Comparison of ENCODE assay signal across 18 cellular contexts in the genomic region with DNA sequence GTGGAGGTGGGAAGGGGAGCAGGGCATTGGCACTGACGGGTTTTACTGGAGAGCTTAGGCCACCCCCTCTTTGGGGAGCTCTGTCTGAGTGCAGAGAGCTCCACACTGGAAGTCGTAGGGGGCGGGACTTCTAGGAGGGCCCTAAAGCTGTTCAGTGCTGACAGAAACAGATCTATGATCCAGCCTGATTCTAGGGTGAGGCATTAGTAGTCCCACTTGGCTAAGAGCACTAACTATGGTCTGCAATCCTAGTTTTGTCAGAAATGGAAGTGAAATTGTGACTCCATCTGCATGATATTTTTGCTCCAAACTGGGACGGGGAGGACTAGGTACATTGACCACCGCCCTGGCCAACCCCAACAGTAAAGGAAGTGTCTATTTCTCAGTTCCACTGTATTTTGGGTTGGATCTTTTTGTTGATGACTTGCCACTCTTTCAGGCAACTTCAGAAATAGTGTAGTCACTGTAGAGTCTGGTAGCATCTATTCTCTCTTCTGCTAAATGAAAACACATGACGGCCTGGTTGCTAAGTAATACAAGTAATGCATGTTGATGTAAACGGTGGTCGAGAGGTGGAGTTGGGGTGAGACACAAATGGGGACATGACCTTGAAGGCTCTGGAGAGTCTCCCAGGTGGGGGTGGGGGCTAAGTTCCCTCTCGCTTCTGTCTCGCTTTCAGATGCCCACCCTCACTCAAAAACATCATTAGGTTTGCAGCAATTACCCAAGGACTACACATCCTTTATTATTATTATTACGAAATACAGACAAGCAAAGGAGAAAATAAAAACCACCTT.
"Had no signal": no experiment of that assay in that cellular context is flagged by ENCODE, and none has a peak within 500 bp of the region (broad histone marks: within the 10 kb centered on the region; RNA-seq: fewer than 3 reads in every experiment).

No MANE protein-coding gene starts in this region.

- ATAC-seq: activated CD4-positive, CD25-positive, alpha-beta regulatory T cell treated with anti-CD3 and anti-CD28 coated beads, Interleukin-2, amount 50 U/mL, for 24 hours; activated naive CD8-positive, alpha-beta T cell treated with anti-CD3 and anti-CD28 coated beads, Interleukin-2, amount 50 U/mL, for 24 hours; activated T-helper 17 cell treated with anti-CD3 and anti-CD28 coated beads, Interleukin-2, amount 50 U/mL, for 72 hours; effector memory CD8-positive, alpha-beta T cell; natural killer cell; stimulated activated memory B cell treated with anti-CD40 and anti-IgM and Interleukin-4, amounts not matched to agents 10 μg/mL and 1 μg/mL and 100 μg/mL, for 72 hours had no signal

- H3K36me3 Mint-ChIP-seq: natural killer cell; stimulated activated memory B cell treated with anti-CD40 and anti-IgM and Interleukin-4, amounts not matched to agents 10 μg/mL and 1 μg/mL and 100 μg/mL, for 72 hours had no signal

- H3K4me1 ChIP-seq: thyroid gland had no signal

- H3K27me3 Mint-ChIP-seq: progenitor cell of endocrine pancreas had no signal

- H3K4me3 ChIP-seq: left ventricle myocardium inferior, right atrium auricular region, thyroid gland, vagina had no signal

- DNase-seq: activated naive CD4-positive, alpha-beta T cell treated with anti-CD3 and anti-CD28 coated beads for 36 hours; activated naive CD8-positive, alpha-beta T cell treated with anti-CD3 and anti-CD28 coated beads, Interleukin-2, amount 50 U/mL, for 24 hours; aorta; effector memory CD8-positive, alpha-beta T cell; foreskin fibroblast; left ventricle myocardium inferior; natural killer cell; nucleus accumbens; stimulated activated CD4-positive, alpha-beta T cell treated with anti-CD3 and anti-CD28 coated beads, Interleukin-2, amount 100 ng/mL, for 48 hours; thyroid gland had no signal

- H3K9me3 Mint-ChIP-seq: activated naive CD4-positive, alpha-beta T cell treated with anti-CD3 and anti-CD28 coated beads for 36 hours; activated naive CD8-positive, alpha-beta T cell treated with anti-CD3 and anti-CD28 coated beads, Interleukin-2, amount 50 U/mL, for 24 hours; activated T-helper 17 cell treated with anti-CD3 and anti-CD28 coated beads, Interleukin-2, amount 50 U/mL, for 72 hours; dendritic cell treated with granulocyte-macrophage colony-stimulating factor and Interleukin-4, amounts not matched to agents 40 ng/mL and 50 ng/mL, for 4 days; natural killer cell had no signal

- H3K4me1 Mint-ChIP-seq: activated naive CD8-positive, alpha-beta T cell treated with anti-CD3 and anti-CD28 coated beads, Interleukin-2, amount 50 U/mL, for 24 hours; activated T-helper 17 cell treated with anti-CD3 and anti-CD28 coated beads, Interleukin-2, amount 50 U/mL, for 72 hours; natural killer cell; stimulated activated memory B cell treated with anti-CD40 and anti-IgM and Interleukin-4, amounts not matched to agents 10 μg/mL and 1 μg/mL and 100 μg/mL, for 72 hours had no signal

- H3K9me3 ChIP-seq: thyroid gland, vagina had no signal

- H3K36me3 ChIP-seq: left ventricle myocardium inferior, right atrium auricular region, thyroid gland, vagina had no signal

- H3K27me3 ChIP-seq: right atrium auricular region, thyroid gland, vagina had no signal

- H3K27ac ChIP-seq: left ventricle myocardium inferior, right atrium auricular region, thyroid gland, vagina had no signal

- H3K4me3 Mint-ChIP-seq: activated naive CD4-positive, alpha-beta T cell treated with anti-CD3 and anti-CD28 coated beads for 36 hours; activated naive CD8-positive, alpha-beta T cell treated with anti-CD3 and anti-CD28 coated beads, Interleukin-2, amount 50 U/mL, for 24 hours; activated T-helper 17 cell treated with anti-CD3 and anti-CD28 coated beads, Interleukin-2, amount 50 U/mL, for 72 hours; dendritic cell treated with granulocyte-macrophage colony-stimulating factor and Interleukin-4, amounts not matched to agents 40 ng/mL and 50 ng/mL, for 4 days; effector memory CD8-positive, alpha-beta T cell; natural killer cell; stimulated activated memory B cell treated with anti-CD40 and anti-IgM and Interleukin-4, amounts not matched to agents 10 μg/mL and 1 μg/mL and 100 μg/mL, for 72 hours; T-helper 2 cell treated with Interferon-gamma antibody and Interleukin-4, amounts not matched to agents 5 μg/mL and 100 μg/mL, for 36 hours had no signal

- H3K27ac Mint-ChIP-seq: activated naive CD4-positive, alpha-beta T cell treated with anti-CD3 and anti-CD28 coated beads for 36 hours; activated naive CD8-positive, alpha-beta T cell treated with anti-CD3 and anti-CD28 coated beads, Interleukin-2, amount 50 U/mL, for 24 hours; activated T-helper 17 cell treated with anti-CD3 and anti-CD28 coated beads, Interleukin-2, amount 50 U/mL, for 72 hours; dendritic cell treated with granulocyte-macrophage colony-stimulating factor and Interleukin-4, amounts not matched to agents 40 ng/mL and 50 ng/mL, for 4 days; effector memory CD8-positive, alpha-beta T cell; natural killer cell; progenitor cell of endocrine pancreas; stimulated activated memory B cell treated with anti-CD40 and anti-IgM and Interleukin-4, amounts not matched to agents 10 μg/mL and 1 μg/mL and 100 μg/mL, for 72 hours; T-helper 2 cell treated with Interferon-gamma antibody and Interleukin-4, amounts not matched to agents 5 μg/mL and 100 μg/mL, for 36 hours had no signal
